In the genomic region with DNA sequence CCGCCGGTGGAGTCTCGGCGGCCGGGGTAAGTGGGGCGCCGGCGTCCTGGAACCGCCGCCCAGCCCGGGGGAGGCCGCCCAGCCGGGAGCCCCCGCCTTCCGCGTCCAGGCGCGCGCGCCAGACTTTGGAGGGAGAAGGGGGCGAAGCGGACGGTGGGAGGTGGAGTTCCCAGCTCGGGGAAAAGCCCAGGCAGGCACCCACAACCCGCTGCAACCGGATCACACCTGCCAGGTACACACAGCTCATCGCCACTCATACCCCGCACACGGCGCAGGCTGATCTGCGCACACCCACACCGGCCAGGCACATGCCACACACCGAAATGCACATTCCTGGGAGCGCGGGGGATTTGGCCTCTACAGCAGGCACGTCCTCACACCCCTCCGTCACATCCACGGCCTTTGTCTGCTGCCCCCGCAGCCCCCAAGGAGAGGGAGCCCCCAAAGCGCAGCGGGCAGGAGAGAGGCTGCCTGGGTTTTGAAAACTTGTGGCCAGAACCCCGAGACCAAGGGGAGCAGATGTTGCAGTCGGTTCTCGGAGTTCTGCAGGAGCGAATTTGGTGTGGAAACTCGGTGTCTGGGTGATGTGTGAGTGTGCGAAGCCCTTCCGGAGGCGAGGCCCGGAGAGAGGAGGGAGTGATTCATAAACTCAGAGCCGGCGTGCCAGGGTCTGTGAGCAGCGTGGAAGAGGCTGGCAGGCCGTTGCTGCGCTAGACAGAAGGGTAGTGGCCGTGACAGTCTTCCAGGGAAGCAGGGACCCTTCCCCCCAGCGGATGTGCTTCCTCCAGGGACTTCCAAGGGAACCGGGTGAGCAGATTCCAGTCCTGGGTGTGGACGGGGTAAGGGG, we compare ENCODE assay signal across 1 cellular context.
A peak's percentile ranks its signal among the peaks of the same experiment; 100 is the strongest.
TF ChIP-seq lines count a peak whose summit lies in the region.

No MANE protein-coding gene starts in this region.

TF ChIP-seq in HEK293, 187 proteins besides CTCF, POLR2A, EP300 and RAD21 (continued from another document and continues in another):
- TF ChIP-seq FEZF1 (tag by site-specific recombination; IDR thresholded peaks at IDR 0.05) (no peak), ZFP69B (tag by site-specific recombination; IDR thresholded peaks at IDR 0.05) (no peak), ZSCAN16 (tag by site-specific recombination; IDR thresholded peaks at IDR 0.05) (no peak), ZNF239 (tag by site-specific recombination; IDR thresholded peaks at IDR 0.05) (no peak), ZFP3 (tag by site-specific recombination; IDR thresholded peaks at IDR 0.05; ENCODE audit: low read depth) (no peak), YY2 (tag by site-specific recombination; IDR thresholded peaks at IDR 0.05) (no peak), ZNF596 (tag by site-specific recombination; IDR thresholded peaks at IDR 0.05) (no peak), ZNF426 (tag by site-specific recombination; IDR thresholded peaks at IDR 0.05) (no peak), ZNF221 (tag by site-specific recombination; IDR thresholded peaks at IDR 0.05; ENCODE audit: borderline replicate concordance) (no peak), KLF10 (tag by site-specific recombination; IDR thresholded peaks at IDR 0.05) (0 out of 2 replicates have a peak, but pooled peaks have one; percentile 40), ZBTB17 (tag by site-specific recombination; IDR thresholded peaks at IDR 0.05) (peak; percentile 86), ZNF350 (tag by site-specific recombination; IDR thresholded peaks at IDR 0.05) (no peak), ZNF600 (tag by site-specific recombination; IDR thresholded peaks at IDR 0.05) (no peak; the same call in 1 of the 2 replicates), SCRT1 (tag by site-specific recombination; IDR thresholded peaks at IDR 0.05; ENCODE audit: borderline replicate concordance) (no peak), ZNF24 (tag by site-specific recombination; IDR thresholded peaks at IDR 0.05) (no peak), KLF8 (tag by site-specific recombination; IDR thresholded peaks at IDR 0.05) (peak; percentile 52; the same call in 1 of the 2 replicates), EGR2 (tag by site-specific recombination; IDR thresholded peaks at IDR 0.05; ENCODE audit: low read depth) (peak; percentile 87), ZNF530 (tag by site-specific recombination; IDR thresholded peaks at IDR 0.05; ENCODE audit: low read depth) (no peak), SCRT2 (tag by site-specific recombination; IDR thresholded peaks at IDR 0.05) (no peak), SETDB1 (IDR thresholded peaks at IDR 0.05; ENCODE audit: insufficient read length, low read length) (no peak), ZNF785 (tag by site-specific recombination; IDR thresholded peaks at IDR 0.05) (no peak), ZSCAN23 (tag by site-specific recombination; IDR thresholded peaks at IDR 0.05) (no peak), ZNF112 (tag by site-specific recombination; IDR thresholded peaks at IDR 0.05) (no peak), ZNF558 (tag by site-specific recombination; IDR thresholded peaks at IDR 0.05) (no peak), ZNF324 (tag by site-specific recombination; IDR thresholded peaks at IDR 0.05) (peak; percentile 22; the same call in 1 of the 2 replicates), ZNF621 (tag by site-specific recombination; IDR thresholded peaks at IDR 0.05) (no peak), ZNF311 (tag by site-specific recombination; IDR thresholded peaks at IDR 0.05; ENCODE audit: borderline replicate concordance) (no peak), SALL2 (tag by site-specific recombination; IDR thresholded peaks at IDR 0.05; ENCODE audit: borderline replicate concordance) (no peak), ZFHX2 (tag by site-specific recombination; conservative IDR thresholded peaks at IDR 0.05) (peak; percentile 91), SP3 (tag by site-specific recombination; IDR thresholded peaks at IDR 0.05) (peak; percentile 44), TCF7L2 (IDR thresholded peaks at IDR 0.05; ENCODE audit: borderline replicate concordance, low read depth, low read length) (no peak), ZNF10 (tag by site-specific recombination; IDR thresholded peaks at IDR 0.05) (no peak; the same call in 1 of the 2 replicates), ZNF132 (tag by site-specific recombination; IDR thresholded peaks at IDR 0.05; ENCODE audit: borderline replicate concordance) (no peak), ZNF830 (tag by site-specific recombination; IDR thresholded peaks at IDR 0.05; ENCODE audit: low read depth) (no peak)
- TF ChIP-seq, protein P1, sequence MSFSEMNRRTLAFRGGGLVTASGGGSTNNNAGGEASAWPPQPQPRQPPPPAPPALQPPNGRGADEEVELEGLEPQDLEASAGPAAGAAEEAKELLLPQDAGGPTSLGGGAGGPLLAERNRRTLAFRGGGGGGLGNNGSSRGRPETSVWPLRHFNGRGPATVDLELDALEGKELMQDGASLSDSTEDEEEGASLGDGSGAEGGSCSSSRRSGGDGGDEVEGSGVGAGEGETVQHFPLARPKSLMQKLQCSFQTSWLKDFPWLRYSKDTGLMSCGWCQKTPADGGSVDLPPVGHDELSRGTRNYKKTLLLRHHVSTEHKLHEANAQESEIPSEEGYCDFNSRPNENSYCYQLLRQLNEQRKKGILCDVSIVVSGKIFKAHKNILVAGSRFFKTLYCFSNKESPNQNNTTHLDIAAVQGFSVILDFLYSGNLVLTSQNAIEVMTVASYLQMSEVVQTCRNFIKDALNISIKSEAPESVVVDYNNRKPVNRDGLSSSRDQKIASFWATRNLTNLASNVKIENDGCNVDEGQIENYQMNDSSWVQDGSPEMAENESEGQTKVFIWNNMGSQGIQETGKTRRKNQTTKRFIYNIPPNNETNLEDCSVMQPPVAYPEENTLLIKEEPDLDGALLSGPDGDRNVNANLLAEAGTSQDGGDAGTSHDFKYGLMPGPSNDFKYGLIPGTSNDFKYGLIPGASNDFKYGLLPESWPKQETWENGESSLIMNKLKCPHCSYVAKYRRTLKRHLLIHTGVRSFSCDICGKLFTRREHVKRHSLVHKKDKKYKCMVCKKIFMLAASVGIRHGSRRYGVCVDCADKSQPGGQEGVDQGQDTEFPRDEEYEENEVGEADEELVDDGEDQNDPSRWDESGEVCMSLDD (tag by site-specific recombination; IDR thresholded peaks at IDR 0.05) = peak; percentile 85
- TF ChIP-seq, protein P2, sequence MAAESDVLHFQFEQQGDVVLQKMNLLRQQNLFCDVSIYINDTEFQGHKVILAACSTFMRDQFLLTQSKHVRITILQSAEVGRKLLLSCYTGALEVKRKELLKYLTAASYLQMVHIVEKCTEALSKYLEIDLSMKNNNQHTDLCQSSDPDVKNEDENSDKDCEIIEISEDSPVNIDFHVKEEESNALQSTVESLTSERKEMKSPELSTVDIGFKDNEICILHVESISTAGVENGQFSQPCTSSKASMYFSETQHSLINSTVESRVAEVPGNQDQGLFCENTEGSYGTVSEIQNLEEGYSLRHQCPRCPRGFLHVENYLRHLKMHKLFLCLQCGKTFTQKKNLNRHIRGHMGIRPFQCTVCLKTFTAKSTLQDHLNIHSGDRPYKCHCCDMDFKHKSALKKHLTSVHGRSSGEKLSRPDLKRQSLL (tag by site-specific recombination; IDR thresholded peaks at IDR 0.05) = no peak
- TF ChIP-seq, protein P3, sequence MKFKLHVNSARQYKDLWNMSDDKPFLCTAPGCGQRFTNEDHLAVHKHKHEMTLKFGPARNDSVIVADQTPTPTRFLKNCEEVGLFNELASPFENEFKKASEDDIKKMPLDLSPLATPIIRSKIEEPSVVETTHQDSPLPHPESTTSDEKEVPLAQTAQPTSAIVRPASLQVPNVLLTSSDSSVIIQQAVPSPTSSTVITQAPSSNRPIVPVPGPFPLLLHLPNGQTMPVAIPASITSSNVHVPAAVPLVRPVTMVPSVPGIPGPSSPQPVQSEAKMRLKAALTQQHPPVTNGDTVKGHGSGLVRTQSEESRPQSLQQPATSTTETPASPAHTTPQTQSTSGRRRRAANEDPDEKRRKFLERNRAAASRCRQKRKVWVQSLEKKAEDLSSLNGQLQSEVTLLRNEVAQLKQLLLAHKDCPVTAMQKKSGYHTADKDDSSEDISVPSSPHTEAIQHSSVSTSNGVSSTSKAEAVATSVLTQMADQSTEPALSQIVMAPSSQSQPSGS (tag by site-specific recombination; IDR thresholded peaks at IDR 0.05; ENCODE audit: low read depth) = no peak
- TF ChIP-seq, protein P4, sequence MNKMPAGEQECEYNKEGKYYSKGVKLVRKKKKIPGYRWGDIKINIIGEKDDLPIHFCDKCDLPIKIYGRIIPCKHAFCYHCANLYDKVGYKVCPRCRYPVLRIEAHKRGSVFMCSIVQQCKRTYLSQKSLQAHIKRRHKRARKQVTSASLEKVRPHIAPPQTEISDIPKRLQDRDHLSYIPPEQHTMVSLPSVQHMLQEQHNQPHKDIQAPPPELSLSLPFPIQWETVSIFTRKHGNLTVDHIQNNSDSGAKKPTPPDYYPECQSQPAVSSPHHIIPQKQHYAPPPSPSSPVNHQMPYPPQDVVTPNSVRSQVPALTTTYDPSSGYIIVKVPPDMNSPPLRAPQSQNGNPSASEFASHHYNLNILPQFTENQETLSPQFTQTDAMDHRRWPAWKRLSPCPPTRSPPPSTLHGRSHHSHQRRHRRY (tag by site-specific recombination; IDR thresholded peaks at IDR 0.05) = 0 out of 2 replicates have a peak, but pooled peaks have one; percentile 3
- TF ChIP-seq, protein P5, sequence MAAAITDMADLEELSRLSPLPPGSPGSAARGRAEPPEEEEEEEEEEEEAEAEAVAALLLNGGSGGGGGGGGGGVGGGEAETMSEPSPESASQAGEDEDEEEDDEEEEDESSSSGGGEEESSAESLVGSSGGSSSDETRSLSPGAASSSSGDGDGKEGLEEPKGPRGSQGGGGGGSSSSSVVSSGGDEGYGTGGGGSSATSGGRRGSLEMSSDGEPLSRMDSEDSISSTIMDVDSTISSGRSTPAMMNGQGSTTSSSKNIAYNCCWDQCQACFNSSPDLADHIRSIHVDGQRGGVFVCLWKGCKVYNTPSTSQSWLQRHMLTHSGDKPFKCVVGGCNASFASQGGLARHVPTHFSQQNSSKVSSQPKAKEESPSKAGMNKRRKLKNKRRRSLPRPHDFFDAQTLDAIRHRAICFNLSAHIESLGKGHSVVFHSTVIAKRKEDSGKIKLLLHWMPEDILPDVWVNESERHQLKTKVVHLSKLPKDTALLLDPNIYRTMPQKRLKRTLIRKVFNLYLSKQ (tag by site-specific recombination; IDR thresholded peaks at IDR 0.05; ENCODE audit: borderline replicate concordance) = no peak
- TF ChIP-seq, protein P6, sequence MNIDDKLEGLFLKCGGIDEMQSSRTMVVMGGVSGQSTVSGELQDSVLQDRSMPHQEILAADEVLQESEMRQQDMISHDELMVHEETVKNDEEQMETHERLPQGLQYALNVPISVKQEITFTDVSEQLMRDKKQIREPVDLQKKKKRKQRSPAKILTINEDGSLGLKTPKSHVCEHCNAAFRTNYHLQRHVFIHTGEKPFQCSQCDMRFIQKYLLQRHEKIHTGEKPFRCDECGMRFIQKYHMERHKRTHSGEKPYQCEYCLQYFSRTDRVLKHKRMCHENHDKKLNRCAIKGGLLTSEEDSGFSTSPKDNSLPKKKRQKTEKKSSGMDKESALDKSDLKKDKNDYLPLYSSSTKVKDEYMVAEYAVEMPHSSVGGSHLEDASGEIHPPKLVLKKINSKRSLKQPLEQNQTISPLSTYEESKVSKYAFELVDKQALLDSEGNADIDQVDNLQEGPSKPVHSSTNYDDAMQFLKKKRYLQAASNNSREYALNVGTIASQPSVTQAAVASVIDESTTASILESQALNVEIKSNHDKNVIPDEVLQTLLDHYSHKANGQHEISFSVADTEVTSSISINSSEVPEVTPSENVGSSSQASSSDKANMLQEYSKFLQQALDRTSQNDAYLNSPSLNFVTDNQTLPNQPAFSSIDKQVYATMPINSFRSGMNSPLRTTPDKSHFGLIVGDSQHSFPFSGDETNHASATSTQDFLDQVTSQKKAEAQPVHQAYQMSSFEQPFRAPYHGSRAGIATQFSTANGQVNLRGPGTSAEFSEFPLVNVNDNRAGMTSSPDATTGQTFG (tag by site-specific recombination; IDR thresholded peaks at IDR 0.05; ENCODE audit: borderline replicate concordance) = no peak
- TF ChIP-seq, protein P7, sequence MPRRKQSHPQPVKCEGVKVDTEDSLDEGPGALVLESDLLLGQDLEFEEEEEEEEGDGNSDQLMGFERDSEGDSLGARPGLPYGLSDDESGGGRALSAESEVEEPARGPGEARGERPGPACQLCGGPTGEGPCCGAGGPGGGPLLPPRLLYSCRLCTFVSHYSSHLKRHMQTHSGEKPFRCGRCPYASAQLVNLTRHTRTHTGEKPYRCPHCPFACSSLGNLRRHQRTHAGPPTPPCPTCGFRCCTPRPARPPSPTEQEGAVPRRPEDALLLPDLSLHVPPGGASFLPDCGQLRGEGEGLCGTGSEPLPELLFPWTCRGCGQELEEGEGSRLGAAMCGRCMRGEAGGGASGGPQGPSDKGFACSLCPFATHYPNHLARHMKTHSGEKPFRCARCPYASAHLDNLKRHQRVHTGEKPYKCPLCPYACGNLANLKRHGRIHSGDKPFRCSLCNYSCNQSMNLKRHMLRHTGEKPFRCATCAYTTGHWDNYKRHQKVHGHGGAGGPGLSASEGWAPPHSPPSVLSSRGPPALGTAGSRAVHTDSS (tag by site-specific recombination; IDR thresholded peaks at IDR 0.05) = no peak
- TF ChIP-seq, protein P8, sequence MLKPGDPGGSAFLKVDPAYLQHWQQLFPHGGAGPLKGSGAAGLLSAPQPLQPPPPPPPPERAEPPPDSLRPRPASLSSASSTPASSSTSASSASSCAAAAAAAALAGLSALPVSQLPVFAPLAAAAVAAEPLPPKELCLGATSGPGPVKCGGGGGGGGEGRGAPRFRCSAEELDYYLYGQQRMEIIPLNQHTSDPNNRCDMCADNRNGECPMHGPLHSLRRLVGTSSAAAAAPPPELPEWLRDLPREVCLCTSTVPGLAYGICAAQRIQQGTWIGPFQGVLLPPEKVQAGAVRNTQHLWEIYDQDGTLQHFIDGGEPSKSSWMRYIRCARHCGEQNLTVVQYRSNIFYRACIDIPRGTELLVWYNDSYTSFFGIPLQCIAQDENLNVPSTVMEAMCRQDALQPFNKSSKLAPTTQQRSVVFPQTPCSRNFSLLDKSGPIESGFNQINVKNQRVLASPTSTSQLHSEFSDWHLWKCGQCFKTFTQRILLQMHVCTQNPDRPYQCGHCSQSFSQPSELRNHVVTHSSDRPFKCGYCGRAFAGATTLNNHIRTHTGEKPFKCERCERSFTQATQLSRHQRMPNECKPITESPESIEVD (tag by site-specific recombination; IDR thresholded peaks at IDR 0.05) = no peak
- TF ChIP-seq, protein P9, sequence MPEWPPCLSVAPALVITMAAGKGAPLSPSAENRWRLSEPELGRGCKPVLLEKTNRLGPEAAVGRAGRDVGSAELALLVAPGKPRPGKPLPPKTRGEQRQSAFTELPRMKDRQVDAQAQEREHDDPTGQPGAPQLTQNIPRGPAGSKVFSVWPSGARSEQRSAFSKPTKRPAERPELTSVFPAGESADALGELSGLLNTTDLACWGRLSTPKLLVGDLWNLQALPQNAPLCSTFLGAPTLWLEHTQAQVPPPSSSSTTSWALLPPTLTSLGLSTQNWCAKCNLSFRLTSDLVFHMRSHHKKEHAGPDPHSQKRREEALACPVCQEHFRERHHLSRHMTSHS (tag by site-specific recombination; IDR thresholded peaks at IDR 0.05) = no peak
- TF ChIP-seq, protein P10, sequence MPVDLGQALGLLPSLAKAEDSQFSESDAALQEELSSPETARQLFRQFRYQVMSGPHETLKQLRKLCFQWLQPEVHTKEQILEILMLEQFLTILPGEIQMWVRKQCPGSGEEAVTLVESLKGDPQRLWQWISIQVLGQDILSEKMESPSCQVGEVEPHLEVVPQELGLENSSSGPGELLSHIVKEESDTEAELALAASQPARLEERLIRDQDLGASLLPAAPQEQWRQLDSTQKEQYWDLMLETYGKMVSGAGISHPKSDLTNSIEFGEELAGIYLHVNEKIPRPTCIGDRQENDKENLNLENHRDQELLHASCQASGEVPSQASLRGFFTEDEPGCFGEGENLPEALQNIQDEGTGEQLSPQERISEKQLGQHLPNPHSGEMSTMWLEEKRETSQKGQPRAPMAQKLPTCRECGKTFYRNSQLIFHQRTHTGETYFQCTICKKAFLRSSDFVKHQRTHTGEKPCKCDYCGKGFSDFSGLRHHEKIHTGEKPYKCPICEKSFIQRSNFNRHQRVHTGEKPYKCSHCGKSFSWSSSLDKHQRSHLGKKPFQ (tag by site-specific recombination; IDR thresholded peaks at IDR 0.05) = peak; percentile 93
